Comparison of ENCODE assay signal across 1 cellular context in the genomic region with DNA sequence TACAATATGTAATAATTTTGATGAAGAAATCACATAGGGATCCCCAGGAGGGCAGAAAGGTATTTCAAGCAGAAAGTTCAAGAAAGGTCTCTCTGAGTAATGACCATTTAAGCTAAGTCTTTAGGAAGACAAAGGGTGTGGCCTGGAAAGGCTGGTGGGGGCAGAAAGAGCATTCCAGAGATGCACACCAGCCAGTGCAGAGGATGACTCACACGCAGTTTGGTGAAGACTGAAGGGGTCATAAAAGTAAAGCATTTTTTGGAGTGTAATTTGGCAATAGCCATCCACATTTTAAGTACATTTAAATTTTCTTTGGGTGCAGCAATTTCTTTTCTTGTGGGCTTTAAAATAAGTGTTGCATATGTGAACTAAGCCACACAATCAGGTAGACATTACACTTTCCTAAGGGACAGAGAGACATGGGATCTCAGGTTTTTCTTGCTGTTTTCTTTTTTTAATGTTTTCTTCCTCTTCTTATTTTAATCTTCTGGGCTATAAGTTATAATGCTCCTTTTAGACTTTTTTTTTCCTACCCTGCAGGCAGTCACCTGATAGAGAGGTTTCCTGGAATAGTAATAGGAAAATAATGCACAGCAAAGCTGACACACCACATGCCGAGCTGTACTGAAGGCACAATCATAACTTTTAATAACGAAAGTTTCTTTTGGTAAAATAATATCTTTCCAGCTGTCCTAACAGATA.
TF ChIP-seq lines count a peak whose summit lies in the region.

No MANE protein-coding gene starts in this region.

TF ChIP-seq in SK-N-SH, 30 proteins besides CTCF, POLR2A, EP300 and RAD21 (continued from another document):
- TF ChIP-seq, protein P1, sequence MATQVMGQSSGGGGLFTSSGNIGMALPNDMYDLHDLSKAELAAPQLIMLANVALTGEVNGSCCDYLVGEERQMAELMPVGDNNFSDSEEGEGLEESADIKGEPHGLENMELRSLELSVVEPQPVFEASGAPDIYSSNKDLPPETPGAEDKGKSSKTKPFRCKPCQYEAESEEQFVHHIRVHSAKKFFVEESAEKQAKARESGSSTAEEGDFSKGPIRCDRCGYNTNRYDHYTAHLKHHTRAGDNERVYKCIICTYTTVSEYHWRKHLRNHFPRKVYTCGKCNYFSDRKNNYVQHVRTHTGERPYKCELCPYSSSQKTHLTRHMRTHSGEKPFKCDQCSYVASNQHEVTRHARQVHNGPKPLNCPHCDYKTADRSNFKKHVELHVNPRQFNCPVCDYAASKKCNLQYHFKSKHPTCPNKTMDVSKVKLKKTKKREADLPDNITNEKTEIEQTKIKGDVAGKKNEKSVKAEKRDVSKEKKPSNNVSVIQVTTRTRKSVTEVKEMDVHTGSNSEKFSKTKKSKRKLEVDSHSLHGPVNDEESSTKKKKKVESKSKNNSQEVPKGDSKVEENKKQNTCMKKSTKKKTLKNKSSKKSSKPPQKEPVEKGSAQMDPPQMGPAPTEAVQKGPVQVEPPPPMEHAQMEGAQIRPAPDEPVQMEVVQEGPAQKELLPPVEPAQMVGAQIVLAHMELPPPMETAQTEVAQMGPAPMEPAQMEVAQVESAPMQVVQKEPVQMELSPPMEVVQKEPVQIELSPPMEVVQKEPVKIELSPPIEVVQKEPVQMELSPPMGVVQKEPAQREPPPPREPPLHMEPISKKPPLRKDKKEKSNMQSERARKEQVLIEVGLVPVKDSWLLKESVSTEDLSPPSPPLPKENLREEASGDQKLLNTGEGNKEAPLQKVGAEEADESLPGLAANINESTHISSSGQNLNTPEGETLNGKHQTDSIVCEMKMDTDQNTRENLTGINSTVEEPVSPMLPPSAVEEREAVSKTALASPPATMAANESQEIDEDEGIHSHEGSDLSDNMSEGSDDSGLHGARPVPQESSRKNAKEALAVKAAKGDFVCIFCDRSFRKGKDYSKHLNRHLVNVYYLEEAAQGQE (IDR thresholded peaks at IDR 0.05; ENCODE audit: low read depth, low read length) = no peak
- no peak for TF ChIP-seq GABPA (IDR thresholded peaks at IDR 0.05; ENCODE audit: low read depth)
- TF ChIP-seq TCF12 (IDR thresholded peaks at IDR 0.05) = peak; percentile 72
- TF ChIP-seq FOSL2 (IDR thresholded peaks at IDR 0.05; ENCODE audit: borderline replicate concordance, low read depth) = peak; percentile 88
- TF ChIP-seq FOXM1 (IDR thresholded peaks at IDR 0.05; ENCODE audit: low read depth) = no peak
- TF ChIP-seq, protein P2, sequence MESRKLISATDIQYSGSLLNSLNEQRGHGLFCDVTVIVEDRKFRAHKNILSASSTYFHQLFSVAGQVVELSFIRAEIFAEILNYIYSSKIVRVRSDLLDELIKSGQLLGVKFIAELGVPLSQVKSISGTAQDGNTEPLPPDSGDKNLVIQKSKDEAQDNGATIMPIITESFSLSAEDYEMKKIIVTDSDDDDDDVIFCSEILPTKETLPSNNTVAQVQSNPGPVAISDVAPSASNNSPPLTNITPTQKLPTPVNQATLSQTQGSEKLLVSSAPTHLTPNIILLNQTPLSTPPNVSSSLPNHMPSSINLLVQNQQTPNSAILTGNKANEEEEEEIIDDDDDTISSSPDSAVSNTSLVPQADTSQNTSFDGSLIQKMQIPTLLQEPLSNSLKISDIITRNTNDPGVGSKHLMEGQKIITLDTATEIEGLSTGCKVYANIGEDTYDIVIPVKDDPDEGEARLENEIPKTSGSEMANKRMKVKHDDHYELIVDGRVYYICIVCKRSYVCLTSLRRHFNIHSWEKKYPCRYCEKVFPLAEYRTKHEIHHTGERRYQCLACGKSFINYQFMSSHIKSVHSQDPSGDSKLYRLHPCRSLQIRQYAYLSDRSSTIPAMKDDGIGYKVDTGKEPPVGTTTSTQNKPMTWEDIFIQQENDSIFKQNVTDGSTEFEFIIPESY (IDR thresholded peaks at IDR 0.05; ENCODE audit: borderline replicate concordance, low read depth) = no peak
- peak; percentile 64 for TF ChIP-seq RXRA (IDR thresholded peaks at IDR 0.05; ENCODE audit: borderline replicate concordance, low read depth)
- TF ChIP-seq USF1 (IDR thresholded peaks at IDR 0.05; ENCODE audit: borderline replicate concordance, low read depth) = no peak; the same call in 1 of the 2 replicates
- TF ChIP-seq USF2 (IDR thresholded peaks at IDR 0.05; ENCODE audit: borderline replicate concordance, low read depth, low read length) = no peak
- no peak for TF ChIP-seq CHD2 (IDR thresholded peaks at IDR 0.05; ENCODE audit: low read length, partially characterized antibody)
- peak; percentile 51; the same call in 1 of the 2 replicates for TF ChIP-seq PBX3 (IDR thresholded peaks at IDR 0.05)
- 0 out of 2 replicates have a peak, but pooled peaks have one; percentile 33 for TF ChIP-seq YY1 (IDR thresholded peaks at IDR 0.05; ENCODE audit: low read depth)
- TF ChIP-seq MEF2A (IDR thresholded peaks at IDR 0.05; ENCODE audit: borderline replicate concordance, low read depth) = no peak
- TF ChIP-seq NRF1 (IDR thresholded peaks at IDR 0.05; ENCODE audit: low read depth, low read length) = no peak
- TF ChIP-seq MXI1 (IDR thresholded peaks at IDR 0.05; ENCODE audit: low read depth, low read length) = no peak
- peak; percentile 83 for TF ChIP-seq JUND (IDR thresholded peaks at IDR 0.05)
- TF ChIP-seq RFX5 (IDR thresholded peaks at IDR 0.05; ENCODE audit: low read length) = no peak
- TF ChIP-seq NFIC (IDR thresholded peaks at IDR 0.05; ENCODE audit: borderline replicate concordance) = peak; percentile 45; the same call in 1 of the 2 replicates
- no peak for TF ChIP-seq GATA2 (CRISPR knock-in tag; IDR thresholded peaks at IDR 0.05)
- no peak for TF ChIP-seq EZH2phosphoT487 (IDR thresholded peaks at IDR 0.05; ENCODE audit: borderline replicate concordance, low read depth)
